In genomic region chr9:97408562-97408961, GRCh38 we compare ENCODE assay signal across 35 cellular contexts.
"Had no signal": no experiment of that assay in that cellular context is flagged by ENCODE, and none has a peak within 500 bp of the region (broad histone marks: within the 10 kb centered on the region; RNA-seq: fewer than 3 reads in every experiment).

No MANE protein-coding gene starts in this region.

- H3K36me3 ChIP-seq: MG63 had no signal

- H3K4me3 ChIP-seq: MG63 had no signal

- DNase-seq: Karpas-422, Kasumi-1, MG63, MM.1S, MV-4-11, NCI-H1048, NCI-H1092, NCI-H1092 treated with DMSO at 0.1 percent for 48 hours, NCI-H1105, NCI-H1105 treated with DMSO at 0.1 percent for 48 hours, NCI-H1417, NCI-H1417 treated with DMSO at 0.1 percent for 48 hours, NCI-H1436, NCI-H1436 treated with DMSO at 0.1 percent for 48 hours, NCI-H1694, NCI-H1694 treated with DMSO at 0.1 percent for 48 hours, NCI-H187, NCI-H187 treated with DMSO at 0.1 percent for 48 hours, NCI-H1930, NCI-H2029, NCI-H2029 treated with DMSO at 0.1 percent for 48 hours, NCI-H2081, NCI-H2081 treated with DMSO at 0.1 percent for 48 hours, NCI-H2107, NCI-H2171, NCI-H2171 treated with DMSO at 0.1 percent for 48 hours, NCI-H2227 treated with DMSO at 0.1 percent for 48 hours, NCI-H226, NCI-H345, NCI-H446, NCI-H446 treated with DMSO at 0.1 percent for 48 hours, NCI-H510A, NCI-H510A treated with DMSO at 0.1 percent for 48 hours, NCI-H524, NCI-H524 treated with DMSO at 0.1 percent for 48 hours had no signal
